8 cellular contexts compared by ENCODE assay signal in the genomic region with DNA sequence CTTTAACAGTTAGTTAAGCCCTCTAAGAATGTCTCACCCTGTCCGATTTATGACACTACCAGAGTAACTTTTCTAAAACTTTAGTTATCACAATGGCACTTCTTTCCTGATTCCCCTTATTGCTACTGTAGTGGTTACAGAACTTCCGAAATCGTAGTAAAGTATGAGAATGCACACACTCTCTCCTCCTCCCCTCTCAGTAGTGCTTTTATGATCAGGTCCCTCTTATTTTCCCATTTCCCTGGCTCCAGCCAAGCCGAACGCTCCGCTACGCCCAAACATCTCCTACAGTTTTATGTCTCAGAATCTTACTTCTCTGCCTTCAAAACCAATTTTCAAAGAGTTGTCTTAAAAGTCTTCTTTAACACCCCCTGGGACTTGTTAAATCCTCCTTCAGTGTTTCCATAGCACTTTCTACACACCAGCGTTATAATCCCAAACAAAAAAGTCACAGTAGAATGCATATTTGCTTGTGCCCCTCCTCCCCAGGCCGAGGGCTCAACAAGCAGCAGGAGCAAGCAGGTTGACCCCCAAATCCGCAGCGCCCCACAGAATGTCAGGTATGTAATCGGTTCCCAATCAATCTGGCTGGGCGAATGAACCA. TPM values are rescaled to one million over a fixed set of nuclear protein-coding genes. Genes with fewer than 3 reads are reported as not detected.
DNase-seq lines count a peak whose midpoint lies in the region; ATAC-seq and TF ChIP-seq lines count a peak whose summit lies in the region.

No MANE protein-coding gene starts in this region.

- TF ChIP-seq CTCF in brain (conservative IDR thresholded peaks at IDR 0.05) (no peak), lower leg skin (IDR thresholded peaks at IDR 0.05) (no peak), upper lobe of left lung (IDR thresholded peaks at IDR 0.05) (no peak)

- H3K4me3 ChIP-seq in lower leg skin (ENCODE audit: low read depth, poor library complexity, severe bottlenecking): peak overlapping the region; percentile 50
- peak overlapping the region; percentile 66 to 94 (median 72) for H3K4me3 ChIP-seq in upper lobe of left lung

- H3K27me3 ChIP-seq in upper lobe of left lung: no peaks in the 10 kb centered on the region

- ATAC-seq in GM21423 (IDR thresholded peaks at IDR 0.05; ENCODE audit: unreplicated experiment) (peak; percentile 26), upper lobe of left lung (ENCODE audit: low FRiP score in 2 of 2) (peak; percentile 7 to 28)

- intact Hi-C loops in lower leg skin (cut with DNase I; ENCODE audit: low total_unique reads): no loop called here

- H3K27ac ChIP-seq in upper lobe of left lung: peak overlapping the region; percentile 31 to 82 (median 62)

- H3K36me3 ChIP-seq in upper lobe of left lung: peaks cover 0 to 15% (median 3%) of the 10 kb centered on the region in 4 donors

- TF ChIP-seq POLR2A in lower leg skin (IDR thresholded peaks at IDR 0.05) (no peak), upper lobe of left lung (IDR thresholded peaks at IDR 0.05) (no peak)

- H3K9me3 ChIP-seq in upper lobe of left lung: no peaks in the 10 kb centered on the region

- in situ Hi-C loops in Caki2 (cut with HindIII; ENCODE audit: low pct_unique_long_range_greater_than_20kb, low sequenced_read_pairs) (no loop called here), KBM-7 (cut with MboI; ENCODE audit: low pct_unique_long_range_greater_than_20kb, low sequenced_read_pairs) (no loop called here)

- 3% methylated on average over 13 of the region's 13 CpGs for WGBS in lower leg skin, 2 donors
- 5% methylated on average over 13 of the region's 13 CpGs for WGBS in upper lobe of left lung, 2 donors

- H3K9me3 Mint-ChIP-seq in brain: no peaks in the 10 kb centered on the region

- H3K4me3 Mint-ChIP-seq in brain: peak overlapping the region; percentile 86 to 95 (median 94)

- H3K4me1 ChIP-seq in upper lobe of left lung: peaks cover 11 to 21% (median 14%) of the 10 kb centered on the region in 4 donors

- peaks cover 15% of the 10 kb centered on the region for H3K36me3 Mint-ChIP-seq in brain

- no peak for TF ChIP-seq EP300 in upper lobe of left lung (IDR thresholded peaks at IDR 0.05)

- DNase-seq in Caki2 (ENCODE audit: low read depth) (peak; percentile 3), KBM-7 (peak; percentile 29), lower leg skin (ENCODE audit: low spot score in 2 of 2) (no peak), upper lobe of left lung (no peak), EL (no peak), NCI-H2107 treated with DMSO at 0.1 percent for 48 hours (lab: John Stamatoyannopoulos, UW; ENCODE audit: unreplicated experiment) (no peak)

- H3K27ac Mint-ChIP-seq in brain: peak overlapping the region; percentile 57 to 93 (median 81)

- H3K27me3 Mint-ChIP-seq in brain: peaks cover 12% of the 10 kb centered on the region

- H3K4me1 Mint-ChIP-seq in brain: peaks cover 36% of the 10 kb centered on the region

RNA-seq across cellular contexts. Expression of a gene that starts 0.7 kb away (rescaled TPM):
- 15.9 and 34.6 TPM in 2 replicates for total RNA-seq in Caki2 (2014; rRNA removed; shearing (Covaris generic); ENCODE audit: low replicate concordance)
- 12.2 TPM for polyA plus RNA-seq in brain (ENCODE audit: insufficient read depth, low read depth, low replicate concordance)
- total RNA-seq in lower leg skin (10 to 100 TPM in 3 of 4 donors, 1 to 10 TPM in 1; 8.7 to 32.4 (median 20.3) TPM), upper lobe of left lung (10 to 100 TPM in 4 of 6 donors, 1 to 10 TPM in 2; 6.5 to 46.2 (median 16.5) TPM)

Comparison
In these comparisons a context has a peak if more than half of its experiments do, and no peak if none do; other contexts are left out.
1. DNase-seq: peak in Caki2 (single experiment) and KBM-7 (single experiment); none in lower leg skin (0 of 2), upper lobe of left lung (0 of 2), EL (single experiment) and NCI-H2107 treated with DMSO at 0.1 percent for 48 hours (single experiment).